In genomic region chr6:41780623-41781301, GRCh38 we compare ENCODE assay signal across 8 cellular contexts. TPM values are rescaled to one million over a fixed set of nuclear protein-coding genes. Genes with fewer than 3 reads are reported as not detected.
A peak's percentile ranks its signal among the peaks of the same experiment; 100 is the strongest.
DNase-seq lines count a peak whose midpoint lies in the region; ATAC-seq and TF ChIP-seq lines count a peak whose summit lies in the region.

TSS of gene PRICKLE4 (plus strand) at chr6:41780782. CDS start at chr6:41783474, 2,692 bp downstream.

- in situ Hi-C loops in astrocyte of the cerebellum (cut with HindIII; ENCODE audit: low sequenced_read_pairs) (loop anchor here (25.0 kb wide), 1 partner anchor 782 kb away; the partner anchor contains the start of gene UBR2), gastrocnemius medialis (cut with MboI; ENCODE audit: low sequenced_read_pairs in 4 of 4) (loop anchor here (5.0 to 10.0 kb wide), 3 partner anchors 144 to 264 kb away; partner anchors contain the start of genes BYSL (in 2 of the 4) and MED20 (in 2 of the 4))

- H3K9me3 ChIP-seq in KOPT-K1 (ENCODE audit: insufficient read depth, low read length, poor library complexity, severe bottlenecking), result no peaks in the 10 kb centered on the region
- H3K9me3 ChIP-seq in gastrocnemius medialis, result no peaks in the 10 kb centered on the region

- intact Hi-C loops in gastrocnemius medialis (cut with DNase I; ENCODE audit: low total_unique reads), result loop anchor here (1.0 to 10.0 kb wide), 3 partner anchors 76 to 706 kb away; partner anchors contain the start of genes NFYA and OARD1

- no peaks in the 10 kb centered on the region for H3K27me3 ChIP-seq in gastrocnemius medialis

- no peak for TF ChIP-seq POLR2A in gastrocnemius medialis (IDR thresholded peaks at IDR 0.05)

- H3K36me3 ChIP-seq in KOPT-K1 (ENCODE audit: insufficient read depth, low read length), result peaks cover 9% of the 10 kb centered on the region; the same call in 1 of the 2 replicates
- peaks cover 0 to 17% of the 10 kb centered on the region in 2 donors for H3K36me3 ChIP-seq in gastrocnemius medialis

- peak within 1 kb of the TSS; percentile 64 for H3K4me3 ChIP-seq in astrocyte of the cerebellum (ENCODE audit: low read depth, low read length)
- peak within 1 kb of the TSS; percentile 71 for H3K4me3 ChIP-seq in iPS-11a (ENCODE audit: low read depth, low read length)
- H3K4me3 ChIP-seq in gastrocnemius medialis, result peak within 1 kb of the TSS; percentile 82 to 91 (median 86)

- peaks cover 23 to 27% of the 10 kb centered on the region in 2 donors for H3K4me1 ChIP-seq in gastrocnemius medialis

- DNase-seq in EL (peak; percentile 41), astrocyte of the cerebellum (ENCODE audit: low read depth) (no peak), gastrocnemius medialis (peak; percentile 22 to 37), T1000 (lab: John Stamatoyannopoulos, UW) (no peak)
- no peak for DNase-seq in stimulated activated naive CD4-positive, alpha-beta T cell treated with Interleukin-2 at 50 U/mL for 16 hours (lab: John Stamatoyannopoulos, UW)

- TF ChIP-seq CTCF in astrocyte of the cerebellum (IDR thresholded peaks at IDR 0.05; ENCODE audit: low read depth, low read length, missing control alignments), result no peak
- no peak for TF ChIP-seq CTCF in gastrocnemius medialis (IDR thresholded peaks at IDR 0.05 in 4 of 5, conservative IDR thresholded peaks at IDR 0.05 in 1 of 5)

- H3K27ac ChIP-seq in KOPT-K1 (ENCODE audit: low read depth, low read length, poor library complexity, severe bottlenecking) (peak within 1 kb of the TSS; percentile 45), gastrocnemius medialis (peak within 1 kb of the TSS; percentile 83 to 90 (median 88))

- peak; percentile 18 to 29 for ATAC-seq in gastrocnemius medialis
- ATAC-seq in GM19324 (IDR thresholded peaks at IDR 0.05; ENCODE audit: low FRiP score, unreplicated experiment), result no peak

RNA-seq across cellular contexts. Expression of gene PRICKLE4, which starts in this region (rescaled TPM):
- 1 to 10 TPM in 3 of 4 donors, under 1 TPM in 1; 0.59 to 6.2 (median 1.8) TPM for total RNA-seq in gastrocnemius medialis

Comparison
In these comparisons a context has a peak if more than half of its experiments do, and no peak if none do; other contexts are left out.
1. DNase-seq: peak in EL (single experiment) and gastrocnemius medialis (2 of 2); none in astrocyte of the cerebellum (single experiment), stimulated activated naive CD4-positive, alpha-beta T cell treated with Interleukin-2 at 50 U/mL for 16 hours (single experiment) and T1000 (single experiment).
2. Peak in every context shown above with its lines, with median percentiles within 50 percentile points of each other: H3K4me3 ChIP-seq.